ENCODE assay signal across 23 cellular contexts in the genomic region with DNA sequence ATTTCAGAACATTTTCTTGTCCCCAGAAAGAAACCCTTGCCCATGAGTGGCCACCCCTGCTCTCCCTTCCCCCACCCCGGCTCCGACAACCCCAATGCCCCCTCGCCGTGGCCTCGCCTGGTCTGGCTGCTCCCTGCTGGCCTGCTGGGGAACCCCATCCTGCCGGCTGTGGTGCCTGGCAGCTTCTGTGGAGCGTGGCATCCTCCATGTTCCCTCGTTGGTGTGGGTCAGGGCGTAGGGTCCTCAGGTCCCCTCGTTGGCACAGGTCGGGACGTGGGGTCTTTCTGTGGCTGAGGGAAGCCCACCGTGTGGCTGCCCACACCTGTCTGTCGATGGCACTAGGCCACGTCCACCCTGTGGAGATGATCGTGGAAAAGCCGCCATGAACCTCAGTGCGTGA.
DNase-seq lines count a peak whose midpoint lies in the region; ATAC-seq and TF ChIP-seq lines count a peak whose summit lies in the region.
"Had no signal": no experiment of that assay in that cellular context is flagged by ENCODE, and none has a peak within 500 bp of the region (broad histone marks: within the 10 kb centered on the region; RNA-seq: fewer than 3 reads in every experiment).

No MANE protein-coding gene starts in this region.

- H3K36me3 ChIP-seq in mesenchymal stem cell (ENCODE audit: control insufficient read depth in 1 of 2, insufficient read depth in 2 of 2, low read depth in 1 of 2, low read length in 2 of 2) (peaks cover 9 to 15% of the 10 kb centered on the region in 2 experiments), breast epithelium (no peaks in the 10 kb centered on the region)
- H3K36me3 ChIP-seq: pancreas had no signal

- no peak for ATAC-seq in stimulated activated naive B cell treated with anti-CD40 and anti-IgM and Interleukin-4, amounts not matched to agents 10 μg/mL and 1 μg/mL and 100 μg/mL, for 72 hours (replicated peaks)
- ATAC-seq in HG03378 (IDR thresholded peaks at IDR 0.05; ENCODE audit: unreplicated experiment), result no peak
- ATAC-seq: natural killer cell had no signal

- H2BK12ac ChIP-seq in mesenchymal stem cell (ENCODE audit: low read length in 2 of 2), result peak overlapping the region; percentile 23 to 30

- intact Hi-C loops in breast epithelium (cut with DNase I; ENCODE audit: low total_unique reads), result no loop called here

- TF ChIP-seq CTCF in breast epithelium (IDR thresholded peaks at IDR 0.05), result no peak

- peaks cover 31% of the 10 kb centered on the region for H3K4me1 ChIP-seq in mesenchymal stem cell (ENCODE audit: control insufficient read depth, insufficient read depth, low read depth, low read length)
- peaks cover 0 to 4% of the 10 kb centered on the region in 2 donors for H3K4me1 ChIP-seq in breast epithelium
- H3K4me1 ChIP-seq: pancreas had no signal

- H3K4me3 Mint-ChIP-seq in activated T-cell treated with anti-CD3 and anti-CD28 coated beads, Interleukin-2, amount 50 U/mL, for 24 hours, result no peak overlapping the region
- H3K4me3 Mint-ChIP-seq in stimulated activated naive B cell treated with anti-CD40 and anti-IgM and Interleukin-4, amounts not matched to agents 10 μg/mL and 1 μg/mL and 100 μg/mL, for 72 hours, result no peak overlapping the region
- H3K4me3 Mint-ChIP-seq: activated CD4-positive, alpha-beta T cell treated with anti-CD3 and anti-CD28 coated beads, Interleukin-2, amount 10 ng/mL, durations not matched to agents 7 days and 5 days; natural killer cell had no signal

- H2AFZ ChIP-seq in mesenchymal stem cell (ENCODE audit: low read depth, low read length), result no peak overlapping the region

- peaks cover 82% of the 10 kb centered on the region for H3K36me3 Mint-ChIP-seq in activated T-cell treated with anti-CD3 and anti-CD28 coated beads, Interleukin-2, amount 50 U/mL, for 24 hours (ENCODE audit: low read depth)
- H3K36me3 Mint-ChIP-seq in stimulated activated naive B cell treated with anti-CD40 and anti-IgM and Interleukin-4, amounts not matched to agents 10 μg/mL and 1 μg/mL and 100 μg/mL, for 72 hours, result peaks cover 54 to 70% of the 10 kb centered on the region in 2 donors
- H3K36me3 Mint-ChIP-seq: natural killer cell had no signal

- H2AK5ac ChIP-seq in mesenchymal stem cell (ENCODE audit: low read length, severe bottlenecking), result no peak overlapping the region

- H3K27ac ChIP-seq in cingulate gyrus (ENCODE audit: low read depth, low read length), result peak overlapping the region; percentile 39
- no peak overlapping the region for H3K27ac ChIP-seq in mesenchymal stem cell (ENCODE audit: low read length, poor library complexity, severe bottlenecking)
- no peak overlapping the region for H3K27ac ChIP-seq in breast epithelium
- H3K27ac ChIP-seq: 22Rv1, SK-N-MC had no signal

- no peak overlapping the region for H3K4me2 ChIP-seq in mesenchymal stem cell (ENCODE audit: low read length, poor library complexity, severe bottlenecking)

- peak overlapping the region; percentile 37 for H3K27ac Mint-ChIP-seq in activated T-cell treated with anti-CD3 and anti-CD28 coated beads, Interleukin-2, amount 50 U/mL, for 24 hours
- H3K27ac Mint-ChIP-seq in stimulated activated naive B cell treated with anti-CD40 and anti-IgM and Interleukin-4, amounts not matched to agents 10 μg/mL and 1 μg/mL and 100 μg/mL, for 72 hours, result peak overlapping the region; percentile 91
- H3K27ac Mint-ChIP-seq: activated CD4-positive, alpha-beta T cell treated with anti-CD3 and anti-CD28 coated beads, Interleukin-2, amount 10 ng/mL, durations not matched to agents 7 days and 5 days; natural killer cell had no signal

- no peak overlapping the region for H2BK5ac ChIP-seq in mesenchymal stem cell (ENCODE audit: low read depth, low read length, poor library complexity, severe bottlenecking)

- H3K4me1 Mint-ChIP-seq in activated T-cell treated with anti-CD3 and anti-CD28 coated beads, Interleukin-2, amount 50 U/mL, for 24 hours (ENCODE audit: low read depth), result peaks cover 9% of the 10 kb centered on the region
- H3K4me1 Mint-ChIP-seq in stimulated activated naive B cell treated with anti-CD40 and anti-IgM and Interleukin-4, amounts not matched to agents 10 μg/mL and 1 μg/mL and 100 μg/mL, for 72 hours, result peaks cover 45 to 56% of the 10 kb centered on the region in 2 donors

- no peak for TF ChIP-seq POLR2A in breast epithelium (IDR thresholded peaks at IDR 0.05)

- no peak overlapping the region for H3K23ac ChIP-seq in mesenchymal stem cell (ENCODE audit: low read length in 2 of 2)

- H3K79me1 ChIP-seq in mesenchymal stem cell (replicated peaks; ENCODE audit: low read length, poor library complexity, severe bottlenecking), result no peaks in the 10 kb centered on the region

- H3K27me3 Mint-ChIP-seq in activated T-cell treated with anti-CD3 and anti-CD28 coated beads, Interleukin-2, amount 50 U/mL, for 24 hours, result no peaks in the 10 kb centered on the region
- no peaks in the 10 kb centered on the region for H3K27me3 Mint-ChIP-seq in stimulated activated naive B cell treated with anti-CD40 and anti-IgM and Interleukin-4, amounts not matched to agents 10 μg/mL and 1 μg/mL and 100 μg/mL, for 72 hours
- H3K27me3 Mint-ChIP-seq: activated CD4-positive, alpha-beta T cell treated with anti-CD3 and anti-CD28 coated beads, Interleukin-2, amount 10 ng/mL, durations not matched to agents 7 days and 5 days had no signal

- H4K91ac ChIP-seq in mesenchymal stem cell (ENCODE audit: low read length), result peak overlapping the region; percentile 91

- H3K27me3 ChIP-seq in mesenchymal stem cell (ENCODE audit: control insufficient read depth in 1 of 2, insufficient read depth in 1 of 2, low read length in 2 of 2) (no peaks in the 10 kb centered on the region), breast epithelium (no peaks in the 10 kb centered on the region)
- H3K27me3 ChIP-seq: pancreas had no signal

- H3K9me3 ChIP-seq in mesenchymal stem cell (ENCODE audit: control insufficient read depth, low read length) (no peaks in the 10 kb centered on the region), breast epithelium (no peaks in the 10 kb centered on the region)
- H3K9me3 ChIP-seq: pancreas had no signal

- DNase-seq in activated T-cell treated with anti-CD3 and anti-CD28 coated beads, Interleukin-2, amount 50 U/mL, for 24 hours, result no peak
- DNase-seq in activated T-cell treated with anti-CD3 and anti-CD28 coated beads for 4 hours (no peak), mesenchymal stem cell (no peak), breast epithelium (ENCODE audit: low spot score in 2 of 2) (no peak), NCI-H128 (lab: John Stamatoyannopoulos, UW; ENCODE audit: unreplicated experiment) (no peak)
- DNase-seq in stimulated activated naive B cell treated with anti-CD40 and anti-IgM and Interleukin-4, amounts not matched to agents 10 μg/mL and 1 μg/mL and 100 μg/mL, for 72 hours, result no peak
- DNase-seq: activated CD4-positive, alpha-beta T cell treated with anti-CD3 and anti-CD28 coated beads, Interleukin-2, amount 10 ng/mL, durations not matched to agents 7 days and 5 days; activated CD8-positive, alpha-beta memory T cell treated with anti-CD3 and anti-CD28 coated beads, Interleukin-2, amount 50 U/mL, for 4 hours; DMS53; erythroblast; GDM1; HCEC 1CT; MV-4-11; natural killer cell; NCI-H1694 treated with DMSO at 0.1 percent for 48 hours; NCI-H2171 treated with DMSO at 0.1 percent for 48 hours; NCI-H526 treated with DMSO at 0.1 percent for 48 hours; T-helper 2 cell had no signal

- H3K18ac ChIP-seq in mesenchymal stem cell (ENCODE audit: low read depth in 1 of 2, low read length in 2 of 2), result peak overlapping the region; percentile 3 to 65

- no peak overlapping the region for H4K8ac ChIP-seq in mesenchymal stem cell (ENCODE audit: low read length)

- 95% methylated on average over 18 of the region's 18 CpGs for WGBS in mesenchymal stem cell

- H2BK120ac ChIP-seq in mesenchymal stem cell (ENCODE audit: low read depth, low read length), result no peak overlapping the region

- H2BK15ac ChIP-seq in mesenchymal stem cell (ENCODE audit: low read depth, poor library complexity, severe bottlenecking), result peak overlapping the region; percentile 23

- no peak overlapping the region for H3K14ac ChIP-seq in mesenchymal stem cell (ENCODE audit: low read length in 2 of 2)

- peak overlapping the region in 1 of 2 experiments; percentile 2 for H3K4me3 ChIP-seq in mesenchymal stem cell (ENCODE audit: insufficient read depth in 1 of 2, low read depth in 1 of 2, low read length in 2 of 2)
- no peak overlapping the region for H3K4me3 ChIP-seq in breast epithelium
- H3K4me3 ChIP-seq: pancreas, SK-N-MC had no signal

- no peaks in the 10 kb centered on the region for H3K9me3 Mint-ChIP-seq in activated T-cell treated with anti-CD3 and anti-CD28 coated beads, Interleukin-2, amount 50 U/mL, for 24 hours
- H3K9me3 Mint-ChIP-seq in stimulated activated naive B cell treated with anti-CD40 and anti-IgM and Interleukin-4, amounts not matched to agents 10 μg/mL and 1 μg/mL and 100 μg/mL, for 72 hours, result no peaks in the 10 kb centered on the region
- H3K9me3 Mint-ChIP-seq: activated CD4-positive, alpha-beta T cell treated with anti-CD3 and anti-CD28 coated beads, Interleukin-2, amount 10 ng/mL, durations not matched to agents 7 days and 5 days; natural killer cell had no signal

- peak overlapping the region; percentile 85 for H3K9ac ChIP-seq in mesenchymal stem cell (ENCODE audit: low read length)

- H3K4ac ChIP-seq in mesenchymal stem cell (ENCODE audit: low read depth in 1 of 2, low read length in 2 of 2), result peak overlapping the region; percentile 8 to 71
